Comparison of ENCODE assay signal across 17 cellular contexts in the genomic region with DNA sequence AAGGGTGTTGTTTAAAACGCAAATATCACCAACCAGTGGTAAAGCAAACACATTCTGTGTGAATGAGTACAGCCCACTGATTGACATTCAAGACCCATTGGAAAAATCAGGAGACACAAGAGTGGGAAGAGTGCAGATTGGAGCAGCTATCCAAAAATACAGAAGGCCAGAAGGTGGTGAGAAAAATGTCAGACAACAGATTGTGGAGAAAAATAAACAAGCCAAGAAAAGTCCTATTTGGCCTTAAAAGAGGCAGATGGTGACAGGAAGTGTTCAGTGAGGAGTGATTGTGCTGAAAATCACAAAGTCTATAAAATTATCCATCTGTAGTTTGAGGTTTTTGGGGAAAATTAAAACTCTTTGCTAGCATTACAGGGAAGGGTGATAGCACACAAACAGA. TPM values are rescaled to one million over a fixed set of nuclear protein-coding genes. Genes with fewer than 3 reads are reported as not detected.
"Had no signal": no experiment of that assay in that cellular context is flagged by ENCODE, and none has a peak within 500 bp of the region (broad histone marks: within the 10 kb centered on the region; RNA-seq: fewer than 3 reads in every experiment).

No MANE protein-coding gene starts in this region.

- DNase-seq: activated CD4-positive, alpha-beta memory T cell treated with anti-CD3 and anti-CD28 coated beads, Interleukin-2, amount 10 ng/mL, durations not matched to agents 7 days and 5 days; activated CD4-positive, alpha-beta T cell treated with anti-CD3 and anti-CD28 coated beads for 48 hours; activated CD4-positive, CD25-positive, alpha-beta regulatory T cell; activated CD8-positive, alpha-beta memory T cell treated with anti-CD3 and anti-CD28 coated beads, Interleukin-2, amount 10 ng/mL, durations not matched to agents 7 days and 5 days; activated naive CD4-positive, alpha-beta T cell treated with Interleukin-2 at 50 U/mL for 16 hours; activated naive CD8-positive, alpha-beta T cell treated with anti-CD3 and anti-CD28 coated beads, Interleukin-2, amount 10 ng/mL, durations not matched to agents 7 days and 5 days; foreskin keratinocyte; left lung; mammary epithelial cell; stimulated activated CD4-positive, alpha-beta T cell treated with anti-CD3 and anti-CD28 coated beads, Interleukin-12 subunit alpha, Interleukin-12 subunit beta, amount 100 ng/mL, for 4 hours; stimulated activated CD4-positive, alpha-beta T cell treated with anti-CD3 and anti-CD28 coated beads, Interleukin-1b, Interleukin-23, amount 100 ng/mL, for 48 hours; stimulated activated CD8-positive, alpha-beta memory T cell treated with anti-CD3 and anti-CD28 coated beads, Interleukin-4, amount 100 ng/mL, for 48 hours; stimulated activated naive CD4-positive, alpha-beta T cell; T-cell; T1000; tibial artery had no signal

- H3K27ac ChIP-seq: foreskin keratinocyte, left lung, prostate gland, tibial artery had no signal

RNA-seq across cellular contexts. Expression of gene CPE, which starts 39.3 kb away (rescaled TPM):
- total RNA-seq: activated CD4-positive, alpha-beta memory T cell treated with anti-CD3 and anti-CD28 coated beads, Interleukin-2, amount 10 ng/mL, durations not matched to agents 7 days and 5 days; activated CD8-positive, alpha-beta memory T cell treated with anti-CD3 and anti-CD28 coated beads, Interleukin-2, amount 10 ng/mL, durations not matched to agents 7 days and 5 days; activated naive CD8-positive, alpha-beta T cell treated with anti-CD3 and anti-CD28 coated beads, Interleukin-2, amount 10 ng/mL, durations not matched to agents 7 days and 5 days had no signal
